8 cellular contexts compared by ENCODE assay signal in genomic region chr2:227065065-227065464, GRCh38.
DNase-seq lines count a peak whose midpoint lies in the region; TF ChIP-seq lines count a peak whose summit lies in the region.
"Not testable (repeated sequence)": the region's sequence is repeated elsewhere in the genome, so short reads cannot be mapped to it uniquely, and the experiment has no call there.

No MANE protein-coding gene starts in this region.

- 37% methylated on average over 14 of the region's 14 CpGs for WGBS in hepatocyte (ENCODE audit: low lambda C conversion rate, missing lambda C conversion rate)
- WGBS in smooth muscle cell (ENCODE audit: low lambda C conversion rate): 10% methylated on average over 11 of the region's 14 CpGs

- H3K4me1 Mint-ChIP-seq in neural crest cell: not testable (repeated sequence)

- TF ChIP-seq CTCF in hepatocyte (IDR thresholded peaks at IDR 0.05; ENCODE audit: poor library complexity); neural crest cell (conservative IDR thresholded peaks at IDR 0.05); smooth muscle cell (IDR thresholded peaks at IDR 0.05; ENCODE audit: borderline replicate concordance, insufficient read depth, poor library complexity, severe bottlenecking): not testable (repeated sequence)

- not testable (repeated sequence) for H2AFZ ChIP-seq in hepatocyte
- peak overlapping the region; percentile 55 for H2AFZ ChIP-seq in smooth muscle cell (ENCODE audit: low read depth)

- H3F3A ChIP-seq in smooth muscle cell (ENCODE audit: low read depth): not testable (repeated sequence)

- not testable (repeated sequence) for H3K79me2 ChIP-seq in hepatocyte; smooth muscle cell (ENCODE audit: low read depth)

- H3K9me2 ChIP-seq in hepatocyte (replicated peaks; ENCODE audit: insufficient read depth): not testable (repeated sequence)

- not testable (repeated sequence) for H3K36me3 ChIP-seq in HUES48 (ENCODE audit: control insufficient read depth, insufficient read depth, low read length); hepatocyte (replicated peaks; ENCODE audit: insufficient read depth, low read depth); smooth muscle cell (ENCODE audit: low read depth)

- H3K27ac ChIP-seq in HUES48 (ENCODE audit: low read depth, low read length); hepatocyte; smooth muscle cell (ENCODE audit: low read depth): not testable (repeated sequence)

- peak; percentile 61 for DNase-seq in ELF-1 (ENCODE audit: low read depth, low spot score)
- DNase-seq in NCI-H2227 treated with DMSO at 0.1 percent for 48 hours (lab: John Stamatoyannopoulos, UW): peak; percentile 1
- DNase-seq in ecto neural progenitor cell (ENCODE audit: low spot score): peak; percentile 50
- not testable (repeated sequence) for DNase-seq in hepatocyte (ENCODE audit: low spot score); smooth muscle cell (lab: John Stamatoyannopoulos, UW; ENCODE audit: unreplicated experiment)
- peak; percentile 4 for DNase-seq in neural crest cell (ENCODE audit: low read depth, low spot score)

- not testable (repeated sequence) for H3K9me3 Mint-ChIP-seq in neural crest cell

- H3K9me3 ChIP-seq in HUES48 (ENCODE audit: control insufficient read depth, insufficient read depth, low read length); hepatocyte (ENCODE audit: low read depth); iPS-18c (ENCODE audit: control insufficient read depth, insufficient read depth, low read length); smooth muscle cell (replicated peaks; ENCODE audit: low read depth): not testable (repeated sequence)

- H3K4me3 ChIP-seq in HUES48 (ENCODE audit: low read depth, low read length): peak overlapping the region; percentile 54
- not testable (repeated sequence) for H3K4me3 ChIP-seq in hepatocyte
- H3K4me3 ChIP-seq in iPS-18c (ENCODE audit: insufficient read depth, low read depth, low read length): peak overlapping the region; percentile 40; the same call in 1 of the 2 replicates
- H3K4me3 ChIP-seq in smooth muscle cell: peak overlapping the region; percentile 37

- peak overlapping the region; percentile 81 for H3K27ac Mint-ChIP-seq in neural crest cell (ENCODE audit: unreplicated experiment)

- H3K4me2 ChIP-seq in hepatocyte (peak overlapping the region; percentile 56), smooth muscle cell (peak overlapping the region; percentile 39)

- H3K27me3 Mint-ChIP-seq in neural crest cell (ENCODE audit: low read depth): not testable (repeated sequence)

- H3K4me3 Mint-ChIP-seq in neural crest cell: peak overlapping the region; percentile 84

- H3K9ac ChIP-seq in HUES48 (ENCODE audit: low read depth, low read length): peak overlapping the region; percentile 68; the same call in 1 of the 2 replicates
- H3K9ac ChIP-seq in smooth muscle cell (ENCODE audit: low read depth): not testable (repeated sequence)

- not testable (repeated sequence) for H4K20me1 ChIP-seq in hepatocyte (ENCODE audit: insufficient read depth, poor library complexity, severe bottlenecking); smooth muscle cell (ENCODE audit: low read depth)

- not testable (repeated sequence) for H3K27me3 ChIP-seq in HUES48 (ENCODE audit: control insufficient read depth, insufficient read depth, low read length); hepatocyte; smooth muscle cell (ENCODE audit: low read depth)

- H3K4me1 ChIP-seq in HUES48 (ENCODE audit: control insufficient read depth, insufficient read depth, low read length); hepatocyte (ENCODE audit: insufficient read depth); smooth muscle cell (ENCODE audit: low read depth): not testable (repeated sequence)

- not testable (repeated sequence) for H3K36me3 Mint-ChIP-seq in neural crest cell (ENCODE audit: low read depth)
